Comparison of ENCODE assay signal across 8 cellular contexts in genomic region chr17:19187883-19188869, GRCh38. TPM values are rescaled to one million over a fixed set of nuclear protein-coding genes. Genes with fewer than 3 reads are reported as not detected.
A peak's percentile ranks its signal among the peaks of the same experiment; 100 is the strongest.
DNase-seq lines count a peak whose midpoint lies in the region; ATAC-seq, FAIRE-seq and TF ChIP-seq lines count a peak whose summit lies in the region.
"Not testable (repeated sequence)": the region's sequence is repeated elsewhere in the genome, so short reads cannot be mapped to it uniquely, and the experiment has no call there.

No MANE protein-coding gene starts in this region.

- H3K27ac Mint-ChIP-seq in activated T-cell treated with anti-CD3 and anti-CD28 coated beads, Interleukin-2, amount 50 U/mL, for 72 hours; stimulated activated naive CD8-positive, alpha-beta T cell treated with anti-CD3 and anti-CD28 coated beads, Interleukin-15, amount 100 ng/mL, for 72 hours: not testable (repeated sequence)

- H3K27me3 ChIP-seq in endothelial cell of umbilical vein (ENCODE audit: control insufficient read depth in 2 of 2, insufficient read depth in 2 of 2, low read length in 2 of 2); lower lobe of right lung (ENCODE audit: low read depth): not testable (repeated sequence)

- POLR2A ChIA-PET in endothelial cell of umbilical vein (lab: Charles Lee), result not testable (repeated sequence)

- H3K79me2 ChIP-seq in endothelial cell of umbilical vein (ENCODE audit: control insufficient read depth, insufficient read depth, low read length), result not testable (repeated sequence)

- H3K36me3 Mint-ChIP-seq in activated T-cell treated with anti-CD3 and anti-CD28 coated beads, Interleukin-2, amount 50 U/mL, for 72 hours (ENCODE audit: insufficient read depth in 2 of 2), result not testable (repeated sequence)

- intact Hi-C loops in endothelial cell of umbilical vein (cut with micrococcal nuclease); lower lobe of right lung (cut with DNase I): not testable (repeated sequence)

- dilution Hi-C loops in endothelial cell of umbilical vein (cut with MboI; ENCODE audit: extremely low pct_ligation_motif_present, low sequenced_read_pairs), result not testable (repeated sequence)

- not testable (repeated sequence) for H2AFZ ChIP-seq in endothelial cell of umbilical vein (ENCODE audit: low read depth, low read length)

- not testable (repeated sequence) for H3K36me3 ChIP-seq in endothelial cell of umbilical vein (ENCODE audit: control insufficient read depth in 2 of 2, extremely low read depth in 1 of 2, insufficient read depth in 2 of 2, low read length in 2 of 2); lower lobe of right lung

- H3K9me3 ChIP-seq in endothelial cell of umbilical vein (replicated peaks; ENCODE audit: control insufficient read depth, insufficient read depth, low read length); lower lobe of right lung: not testable (repeated sequence)

- CTCF ChIA-PET in endothelial cell of umbilical vein (lab: Charles Lee), result not testable (repeated sequence)

- H3K27me3 Mint-ChIP-seq in activated T-cell treated with anti-CD3 and anti-CD28 coated beads, Interleukin-2, amount 50 U/mL, for 72 hours (ENCODE audit: low read depth); stimulated activated naive CD8-positive, alpha-beta T cell treated with anti-CD3 and anti-CD28 coated beads, Interleukin-15, amount 100 ng/mL, for 72 hours: not testable (repeated sequence)

- TF ChIP-seq POLR2A in endothelial cell of umbilical vein (IDR thresholded peaks at IDR 0.05; ENCODE audit: low read depth, low read length), result not testable (repeated sequence)

- H3K4me2 ChIP-seq in endothelial cell of umbilical vein (ENCODE audit: insufficient read depth, low read length), result not testable (repeated sequence)

- H4K20me1 ChIP-seq in endothelial cell of umbilical vein (replicated peaks; ENCODE audit: control insufficient read depth, extremely low read depth, insufficient read depth, low read length), result not testable (repeated sequence)

- H3K9me3 Mint-ChIP-seq in activated T-cell treated with anti-CD3 and anti-CD28 coated beads, Interleukin-2, amount 50 U/mL, for 72 hours; stimulated activated naive CD8-positive, alpha-beta T cell treated with anti-CD3 and anti-CD28 coated beads, Interleukin-15, amount 100 ng/mL, for 72 hours: not testable (repeated sequence)

- not testable (repeated sequence) for FAIRE-seq in endothelial cell of umbilical vein (lab: Jason Lieb, UNC)

- not testable (repeated sequence) for H3K4me3 Mint-ChIP-seq in activated T-cell treated with anti-CD3 and anti-CD28 coated beads, Interleukin-2, amount 50 U/mL, for 72 hours; stimulated activated naive CD8-positive, alpha-beta T cell treated with anti-CD3 and anti-CD28 coated beads, Interleukin-15, amount 100 ng/mL, for 72 hours

- peak; percentile 97 to 98 for DNase-seq in activated T-cell treated with anti-CD3 and anti-CD28 coated beads, Interleukin-2, amount 50 U/mL, for 72 hours
- not testable (repeated sequence) for DNase-seq in endothelial cell of umbilical vein (ENCODE audit: low read depth, low spot score); lower lobe of right lung
- peak in 1 of 2 donors; percentile 97 for DNase-seq in stimulated activated naive CD8-positive, alpha-beta T cell treated with anti-CD3 and anti-CD28 coated beads, Interleukin-15, amount 100 ng/mL, for 72 hours

- not testable (repeated sequence) for TF ChIP-seq RAD21 in Ishikawa (IDR thresholded peaks at IDR 0.05; ENCODE audit: low read depth)

- BruUV-seq in endothelial cell of umbilical vein (replicated peaks; lab: Mats Ljungman, UMichigan), result TSS peak; percentile 100

- not testable (repeated sequence) for H3K4me1 ChIP-seq in endothelial cell of umbilical vein (ENCODE audit: control insufficient read depth, extremely low read depth, insufficient read depth, low read length); lower lobe of right lung

- H3K9me1 ChIP-seq in endothelial cell of umbilical vein (replicated peaks; ENCODE audit: control insufficient read depth, extremely low read depth, insufficient read depth, low read length), result not testable (repeated sequence)

- not testable (repeated sequence) for H3K27ac ChIP-seq in endothelial cell of umbilical vein (ENCODE audit: insufficient read depth, low read depth, low read length)
- peak overlapping the region; percentile 67 for H3K27ac ChIP-seq in lower lobe of right lung

- H3K4me3 ChIP-seq in endothelial cell of umbilical vein (replicated peaks in 1 of 3; ENCODE audit: insufficient read depth in 1 of 3, low read depth in 1 of 3, low read length in 3 of 3); lower lobe of right lung: not testable (repeated sequence)

- not testable (repeated sequence) for TF ChIP-seq CTCF in endothelial cell of umbilical vein (IDR thresholded peaks at IDR 0.05; ENCODE audit: extremely low read depth in 1 of 2, insufficient read depth in 1 of 2, low read depth in 1 of 2, low read length in 2 of 2); lower lobe of right lung (IDR thresholded peaks at IDR 0.05)

- H3K9ac ChIP-seq in endothelial cell of umbilical vein (replicated peaks; ENCODE audit: extremely low read depth, insufficient read depth, low read length), result not testable (repeated sequence)

- TF ChIP-seq EP300 in Ishikawa (IDR thresholded peaks at IDR 0.05; ENCODE audit: borderline replicate concordance), result peak; percentile 24; the same call in 1 of the 2 replicates

- ATAC-seq in GM18858 (IDR thresholded peaks at IDR 0.05; ENCODE audit: unreplicated experiment) (peak; percentile 23), GM21528 (IDR thresholded peaks at IDR 0.05; ENCODE audit: low FRiP score, unreplicated experiment) (peak; percentile 51), HG02970 (IDR thresholded peaks at IDR 0.05; ENCODE audit: low FRiP score, unreplicated experiment) (peak; percentile 47), lower lobe of right lung (peak; percentile 36 to 64)
- ATAC-seq in activated T-cell treated with anti-CD3 and anti-CD28 coated beads, Interleukin-2, amount 50 U/mL, for 72 hours (replicated peaks in 1 of 2), result peak; percentile 53 to 60
- peak; percentile 71 for ATAC-seq in stimulated activated naive CD8-positive, alpha-beta T cell treated with anti-CD3 and anti-CD28 coated beads, Interleukin-15, amount 100 ng/mL, for 72 hours

- not testable (repeated sequence) for H3K4me1 Mint-ChIP-seq in activated T-cell treated with anti-CD3 and anti-CD28 coated beads, Interleukin-2, amount 50 U/mL, for 72 hours (ENCODE audit: low read depth); stimulated activated naive CD8-positive, alpha-beta T cell treated with anti-CD3 and anti-CD28 coated beads, Interleukin-15, amount 100 ng/mL, for 72 hours

TF ChIP-seq in Ishikawa, 13 proteins besides CTCF, POLR2A, EP300 and RAD21:
- TF ChIP-seq MAX (IDR thresholded peaks at IDR 0.05) (0 out of 2 replicates have a peak, but pooled peaks have one; percentile 23), TEAD4 (IDR thresholded peaks at IDR 0.05) (peak; percentile 33; the same call in 1 of the 2 replicates), YY1 (IDR thresholded peaks at IDR 0.05; ENCODE audit: low read depth) (peak; percentile 39; the same call in 1 of the 2 replicates), TCF12 (IDR thresholded peaks at IDR 0.05; ENCODE audit: low read depth) (peak; percentile 54; the same call in 1 of the 2 replicates)

RNA-seq across cellular contexts. Expression of gene EPN2, which starts 49.0 kb away (rescaled TPM):
- total RNA-seq in activated T-cell treated with anti-CD3 and anti-CD28 coated beads, Interleukin-2, amount 50 U/mL, for 72 hours, result 1 to 10 TPM; 5.3 to 9.0 TPM
- total RNA-seq in endothelial cell of umbilical vein (55.3 and 70.5 TPM in 2 replicates), lower lobe of right lung (66.2 TPM)
- 39.6 and 40.3 TPM in 2 replicates for polyA plus RNA-seq in endothelial cell of umbilical vein
- 32.3 and 33.2 TPM in 2 replicates for polyA plus RNA-seq in endothelial cell of umbilical vein (2011; cell fraction: cytosol; rRNA removed)
- polyA plus RNA-seq in endothelial cell of umbilical vein (2011; cell fraction: nucleus; rRNA removed), result 70.5 and 72.9 TPM in 2 replicates
- 54.8 and 59.3 TPM in 2 replicates for polyA plus RNA-seq in endothelial cell of umbilical vein (2012)
- 60.8 and 104 TPM in 2 replicates for polyA minus RNA-seq in endothelial cell of umbilical vein
- polyA minus RNA-seq in endothelial cell of umbilical vein (2011; cell fraction: cytosol; rRNA and poly(A)+ RNA removed), result 16.4 TPM
- 52.7 and 59.7 TPM in 2 replicates for polyA minus RNA-seq in endothelial cell of umbilical vein (2011; cell fraction: nucleus; rRNA and poly(A)+ RNA removed)
